ENCODE assay signal across 2 cellular contexts in genomic region chr14:77007975-77008421, GRCh38.
TF ChIP-seq lines count a peak whose summit lies in the region.

No MANE protein-coding gene starts in this region.

TF ChIP-seq in liver, 16 proteins besides CTCF, POLR2A, EP300 and RAD21 (continued from another document):
- TF ChIP-seq EGR1 (IDR thresholded peaks at IDR 0.05; ENCODE audit: low read depth in 2 of 2), result peak; percentile 46 to 92
- TF ChIP-seq NR2F2 (IDR thresholded peaks at IDR 0.05), result peak; percentile 70
- peak; percentile 87 for TF ChIP-seq YY1 (IDR thresholded peaks at IDR 0.05)
- peak; percentile 96 for TF ChIP-seq SP1 (IDR thresholded peaks at IDR 0.05)
- peak; percentile 57 for TF ChIP-seq HNF4G (IDR thresholded peaks at IDR 0.05)
- TF ChIP-seq TAF1 (conservative IDR thresholded peaks at IDR 0.05), result peak; percentile 54
- TF ChIP-seq REST (IDR thresholded peaks at IDR 0.05), result peak; percentile 81
- peak; percentile 56 for TF ChIP-seq ATF3 (IDR thresholded peaks at IDR 0.05)
- peak; percentile 87 for TF ChIP-seq MAX (IDR thresholded peaks at IDR 0.05)
- TF ChIP-seq RXRA (IDR thresholded peaks at IDR 0.05), result peak; percentile 91 to 92

TF ChIP-seq in HepG2, 621 proteins besides CTCF, POLR2A, EP300 and RAD21 (continued from another document):
- TF ChIP-seq CREB3 (CRISPR knock-in tag; IDR thresholded peaks at IDR 0.05), result no peak
- no peak for TF ChIP-seq CHCHD3 (CRISPR knock-in tag; IDR thresholded peaks at IDR 0.05)
- no peak for TF ChIP-seq E2F1 (CRISPR knock-in tag; IDR thresholded peaks at IDR 0.05)
- TF ChIP-seq MTERF4 (CRISPR knock-in tag; IDR thresholded peaks at IDR 0.05), result no peak
- no peak for TF ChIP-seq ZMAT5 (CRISPR knock-in tag; IDR thresholded peaks at IDR 0.05; ENCODE audit: borderline replicate concordance, low read depth)
- no peak for TF ChIP-seq ZNF510 (CRISPR knock-in tag; IDR thresholded peaks at IDR 0.05; ENCODE audit: low read depth)
- no peak for TF ChIP-seq BORCS8-MEF2B (CRISPR knock-in tag; IDR thresholded peaks at IDR 0.05)
- no peak for TF ChIP-seq ATRX (CRISPR knock-in tag; IDR thresholded peaks at IDR 0.05; ENCODE audit: borderline replicate concordance)
- no peak for TF ChIP-seq ZNF773 (CRISPR knock-in tag; IDR thresholded peaks at IDR 0.05; ENCODE audit: borderline replicate concordance)
- TF ChIP-seq MATR3 (CRISPR knock-in tag; IDR thresholded peaks at IDR 0.05), result no peak
- TF ChIP-seq RELA (CRISPR knock-in tag; IDR thresholded peaks at IDR 0.05), result no peak
- no peak for TF ChIP-seq IRF1 (CRISPR knock-in tag; IDR thresholded peaks at IDR 0.05; ENCODE audit: low read depth)
- TF ChIP-seq ZBTB26 (CRISPR knock-in tag; IDR thresholded peaks at IDR 0.05; ENCODE audit: borderline replicate concordance), result no peak
